ENCODE assay signal across 17 cellular contexts in genomic region chr3:150117076-150117475, GRCh38.
"Had no signal": no experiment of that assay in that cellular context is flagged by ENCODE, and none has a peak within 500 bp of the region (broad histone marks: within the 10 kb centered on the region; RNA-seq: fewer than 3 reads in every experiment).

No MANE protein-coding gene starts in this region.

- H3K9me3 Mint-ChIP-seq: natural killer cell had no signal

- H3K9me3 ChIP-seq: esophagus muscularis mucosa, mucosa of descending colon, ovary had no signal

- H3K4me2 ChIP-seq: smooth muscle cell had no signal

- H3K4me1 ChIP-seq: esophagus muscularis mucosa had no signal

- H3K4me3 ChIP-seq: esophagus muscularis mucosa, mucosa of descending colon, ovary, smooth muscle cell had no signal

- H3K27me3 Mint-ChIP-seq: type B pancreatic cell had no signal

- ATAC-seq: left cardiac atrium, left ventricle myocardium superior, mucosa of descending colon, natural killer cell, right cardiac atrium had no signal

- DNase-seq: effector memory CD4-positive, alpha-beta T cell; immature natural killer cell; kidney; left cardiac atrium; left ventricle myocardium superior; mucosa of descending colon; natural killer cell; ovary; right cardiac atrium; stimulated activated CD4-positive, alpha-beta T cell treated with anti-CD3 and anti-CD28 coated beads, Interleukin-2, amount 100 ng/mL, for 48 hours; stimulated activated naive CD4-positive, alpha-beta T cell treated with Interleukin-2 at 50 U/mL for 16 hours had no signal

- H3K27me3 ChIP-seq: esophagus muscularis mucosa, ovary had no signal

- H3K27ac ChIP-seq: epithelial cell of prostate, esophagus muscularis mucosa, ovary had no signal

- H3K36me3 ChIP-seq: esophagus muscularis mucosa, ovary had no signal

- FAIRE-seq: kidney, urothelium cell line had no signal

- H3K36me3 Mint-ChIP-seq: immature natural killer cell, natural killer cell, type B pancreatic cell had no signal

- H3K27ac Mint-ChIP-seq: immature natural killer cell, natural killer cell, type B pancreatic cell had no signal

- H3K4me3 Mint-ChIP-seq: natural killer cell, neural crest cell, type B pancreatic cell had no signal

- H3K4me1 Mint-ChIP-seq: immature natural killer cell, natural killer cell had no signal
